ENCODE assay signal across 3 cellular contexts in the genomic region with DNA sequence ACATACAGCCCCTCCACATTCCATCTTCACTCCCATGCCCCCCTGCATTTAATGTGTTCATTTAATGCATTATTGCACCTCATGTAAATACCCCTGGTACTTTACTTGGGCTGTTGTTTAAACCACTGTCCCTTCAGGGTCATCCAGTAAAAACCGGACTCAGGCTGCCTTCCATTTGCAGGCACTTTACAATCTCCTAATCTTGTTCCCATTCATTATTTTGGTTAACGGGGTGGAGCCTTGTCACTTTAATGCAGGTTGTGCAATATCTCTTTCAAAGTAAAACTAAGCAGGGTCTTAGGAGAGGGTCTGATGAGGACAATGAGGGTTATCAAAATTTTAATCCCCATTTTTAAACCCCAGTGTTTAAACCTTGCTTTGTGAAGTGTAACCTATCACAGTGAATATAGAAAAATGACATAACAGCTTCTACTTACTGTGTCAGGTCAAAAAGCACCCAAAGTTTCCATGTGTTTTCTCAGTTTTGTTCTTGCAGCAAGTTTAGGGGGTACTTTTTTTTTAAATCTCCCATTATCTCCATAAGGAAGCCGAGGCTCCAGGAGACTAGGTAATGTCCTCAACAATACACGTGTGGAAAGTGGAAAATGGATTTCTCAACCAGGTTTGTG.
TF ChIP-seq lines count a peak whose summit lies in the region.

No MANE protein-coding gene starts in this region.

TF ChIP-seq in GM12891, 5 proteins besides CTCF, POLR2A, EP300 and RAD21 (continued from another document):
- TF ChIP-seq POU2F2 (IDR thresholded peaks at IDR 0.05; ENCODE audit: low read depth, low read length) (no peak), PAX5 (IDR thresholded peaks at IDR 0.05; ENCODE audit: insufficient read depth, low read length, severe bottlenecking) (no peak), SPI1 (IDR thresholded peaks at IDR 0.05; ENCODE audit: low read depth, low read length) (no peak), TAF1 (IDR thresholded peaks at IDR 0.05; ENCODE audit: low read depth, low read length) (no peak)

TF ChIP-seq in Ishikawa, 13 proteins besides CTCF, POLR2A, EP300 and RAD21 (continued from another document):
- TF ChIP-seq, protein P1, sequence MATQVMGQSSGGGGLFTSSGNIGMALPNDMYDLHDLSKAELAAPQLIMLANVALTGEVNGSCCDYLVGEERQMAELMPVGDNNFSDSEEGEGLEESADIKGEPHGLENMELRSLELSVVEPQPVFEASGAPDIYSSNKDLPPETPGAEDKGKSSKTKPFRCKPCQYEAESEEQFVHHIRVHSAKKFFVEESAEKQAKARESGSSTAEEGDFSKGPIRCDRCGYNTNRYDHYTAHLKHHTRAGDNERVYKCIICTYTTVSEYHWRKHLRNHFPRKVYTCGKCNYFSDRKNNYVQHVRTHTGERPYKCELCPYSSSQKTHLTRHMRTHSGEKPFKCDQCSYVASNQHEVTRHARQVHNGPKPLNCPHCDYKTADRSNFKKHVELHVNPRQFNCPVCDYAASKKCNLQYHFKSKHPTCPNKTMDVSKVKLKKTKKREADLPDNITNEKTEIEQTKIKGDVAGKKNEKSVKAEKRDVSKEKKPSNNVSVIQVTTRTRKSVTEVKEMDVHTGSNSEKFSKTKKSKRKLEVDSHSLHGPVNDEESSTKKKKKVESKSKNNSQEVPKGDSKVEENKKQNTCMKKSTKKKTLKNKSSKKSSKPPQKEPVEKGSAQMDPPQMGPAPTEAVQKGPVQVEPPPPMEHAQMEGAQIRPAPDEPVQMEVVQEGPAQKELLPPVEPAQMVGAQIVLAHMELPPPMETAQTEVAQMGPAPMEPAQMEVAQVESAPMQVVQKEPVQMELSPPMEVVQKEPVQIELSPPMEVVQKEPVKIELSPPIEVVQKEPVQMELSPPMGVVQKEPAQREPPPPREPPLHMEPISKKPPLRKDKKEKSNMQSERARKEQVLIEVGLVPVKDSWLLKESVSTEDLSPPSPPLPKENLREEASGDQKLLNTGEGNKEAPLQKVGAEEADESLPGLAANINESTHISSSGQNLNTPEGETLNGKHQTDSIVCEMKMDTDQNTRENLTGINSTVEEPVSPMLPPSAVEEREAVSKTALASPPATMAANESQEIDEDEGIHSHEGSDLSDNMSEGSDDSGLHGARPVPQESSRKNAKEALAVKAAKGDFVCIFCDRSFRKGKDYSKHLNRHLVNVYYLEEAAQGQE (IDR thresholded peaks at IDR 0.05; ENCODE audit: low read depth), result no peak
- no peak for TF ChIP-seq EGR1 (IDR thresholded peaks at IDR 0.05)

TF ChIP-seq in K562, 482 proteins besides CTCF, POLR2A, EP300 and RAD21 (continues in another document):
- TF ChIP-seq, protein P2, sequence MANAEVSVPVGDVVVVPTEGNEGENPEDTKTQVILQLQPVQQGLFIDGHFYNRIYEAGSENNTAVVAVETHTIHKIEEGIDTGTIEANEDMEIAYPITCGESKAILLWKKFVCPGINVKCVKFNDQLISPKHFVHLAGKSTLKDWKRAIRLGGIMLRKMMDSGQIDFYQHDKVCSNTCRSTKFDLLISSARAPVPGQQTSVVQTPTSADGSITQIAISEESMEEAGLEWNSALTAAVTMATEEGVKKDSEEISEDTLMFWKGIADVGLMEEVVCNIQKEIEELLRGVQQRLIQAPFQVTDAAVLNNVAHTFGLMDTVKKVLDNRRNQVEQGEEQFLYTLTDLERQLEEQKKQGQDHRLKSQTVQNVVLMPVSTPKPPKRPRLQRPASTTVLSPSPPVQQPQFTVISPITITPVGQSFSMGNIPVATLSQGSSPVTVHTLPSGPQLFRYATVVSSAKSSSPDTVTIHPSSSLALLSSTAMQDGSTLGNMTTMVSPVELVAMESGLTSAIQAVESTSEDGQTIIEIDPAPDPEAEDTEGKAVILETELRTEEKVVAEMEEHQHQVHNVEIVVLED (CRISPR knock-in tag; IDR thresholded peaks at IDR 0.05), result no peak
- no peak for TF ChIP-seq SPI1 (IDR thresholded peaks at IDR 0.05; ENCODE audit: borderline replicate concordance, low read depth, low read length)
- no peak for TF ChIP-seq PTRF (tag; IDR thresholded peaks at IDR 0.05)
- TF ChIP-seq TSC22D4 (tag; IDR thresholded peaks at IDR 0.05), result no peak
- no peak for TF ChIP-seq ZSCAN29 (IDR thresholded peaks at IDR 0.05)
- no peak for TF ChIP-seq ZNF717 (CRISPR knock-in tag; IDR thresholded peaks at IDR 0.05)
- peak; percentile 59 for TF ChIP-seq GATA2 (CRISPR knock-in tag; IDR thresholded peaks at IDR 0.05)
- no peak for TF ChIP-seq CBX3 (IDR thresholded peaks at IDR 0.05; ENCODE audit: borderline replicate concordance in 1 of 2, low read length in 2 of 2)
- TF ChIP-seq, protein P3, sequence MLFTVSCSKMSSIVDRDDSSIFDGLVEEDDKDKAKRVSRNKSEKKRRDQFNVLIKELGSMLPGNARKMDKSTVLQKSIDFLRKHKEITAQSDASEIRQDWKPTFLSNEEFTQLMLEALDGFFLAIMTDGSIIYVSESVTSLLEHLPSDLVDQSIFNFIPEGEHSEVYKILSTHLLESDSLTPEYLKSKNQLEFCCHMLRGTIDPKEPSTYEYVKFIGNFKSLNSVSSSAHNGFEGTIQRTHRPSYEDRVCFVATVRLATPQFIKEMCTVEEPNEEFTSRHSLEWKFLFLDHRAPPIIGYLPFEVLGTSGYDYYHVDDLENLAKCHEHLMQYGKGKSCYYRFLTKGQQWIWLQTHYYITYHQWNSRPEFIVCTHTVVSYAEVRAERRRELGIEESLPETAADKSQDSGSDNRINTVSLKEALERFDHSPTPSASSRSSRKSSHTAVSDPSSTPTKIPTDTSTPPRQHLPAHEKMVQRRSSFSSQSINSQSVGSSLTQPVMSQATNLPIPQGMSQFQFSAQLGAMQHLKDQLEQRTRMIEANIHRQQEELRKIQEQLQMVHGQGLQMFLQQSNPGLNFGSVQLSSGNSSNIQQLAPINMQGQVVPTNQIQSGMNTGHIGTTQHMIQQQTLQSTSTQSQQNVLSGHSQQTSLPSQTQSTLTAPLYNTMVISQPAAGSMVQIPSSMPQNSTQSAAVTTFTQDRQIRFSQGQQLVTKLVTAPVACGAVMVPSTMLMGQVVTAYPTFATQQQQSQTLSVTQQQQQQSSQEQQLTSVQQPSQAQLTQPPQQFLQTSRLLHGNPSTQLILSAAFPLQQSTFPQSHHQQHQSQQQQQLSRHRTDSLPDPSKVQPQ (CRISPR knock-in tag; IDR thresholded peaks at IDR 0.05; ENCODE audit: borderline replicate concordance), result no peak
- TF ChIP-seq, protein P4, sequence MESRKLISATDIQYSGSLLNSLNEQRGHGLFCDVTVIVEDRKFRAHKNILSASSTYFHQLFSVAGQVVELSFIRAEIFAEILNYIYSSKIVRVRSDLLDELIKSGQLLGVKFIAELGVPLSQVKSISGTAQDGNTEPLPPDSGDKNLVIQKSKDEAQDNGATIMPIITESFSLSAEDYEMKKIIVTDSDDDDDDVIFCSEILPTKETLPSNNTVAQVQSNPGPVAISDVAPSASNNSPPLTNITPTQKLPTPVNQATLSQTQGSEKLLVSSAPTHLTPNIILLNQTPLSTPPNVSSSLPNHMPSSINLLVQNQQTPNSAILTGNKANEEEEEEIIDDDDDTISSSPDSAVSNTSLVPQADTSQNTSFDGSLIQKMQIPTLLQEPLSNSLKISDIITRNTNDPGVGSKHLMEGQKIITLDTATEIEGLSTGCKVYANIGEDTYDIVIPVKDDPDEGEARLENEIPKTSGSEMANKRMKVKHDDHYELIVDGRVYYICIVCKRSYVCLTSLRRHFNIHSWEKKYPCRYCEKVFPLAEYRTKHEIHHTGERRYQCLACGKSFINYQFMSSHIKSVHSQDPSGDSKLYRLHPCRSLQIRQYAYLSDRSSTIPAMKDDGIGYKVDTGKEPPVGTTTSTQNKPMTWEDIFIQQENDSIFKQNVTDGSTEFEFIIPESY (CRISPR knock-in tag; IDR thresholded peaks at IDR 0.05), result no peak
- TF ChIP-seq BCL6 (CRISPR knock-in tag; IDR thresholded peaks at IDR 0.05), result no peak
- TF ChIP-seq TAF1 (IDR thresholded peaks at IDR 0.05; ENCODE audit: control insufficient read depth, extremely low read depth, insufficient read depth, low read length, severe bottlenecking), result no peak
- TF ChIP-seq KLF16 (IDR thresholded peaks at IDR 0.05), result peak; percentile 71
- TF ChIP-seq, protein P5, sequence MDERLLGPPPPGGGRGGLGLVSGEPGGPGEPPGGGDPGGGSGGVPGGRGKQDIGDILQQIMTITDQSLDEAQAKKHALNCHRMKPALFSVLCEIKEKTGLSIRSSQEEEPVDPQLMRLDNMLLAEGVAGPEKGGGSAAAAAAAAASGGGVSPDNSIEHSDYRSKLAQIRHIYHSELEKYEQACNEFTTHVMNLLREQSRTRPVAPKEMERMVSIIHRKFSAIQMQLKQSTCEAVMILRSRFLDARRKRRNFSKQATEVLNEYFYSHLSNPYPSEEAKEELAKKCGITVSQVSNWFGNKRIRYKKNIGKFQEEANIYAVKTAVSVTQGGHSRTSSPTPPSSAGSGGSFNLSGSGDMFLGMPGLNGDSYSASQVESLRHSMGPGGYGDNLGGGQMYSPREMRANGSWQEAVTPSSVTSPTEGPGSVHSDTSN (CRISPR knock-in tag; IDR thresholded peaks at IDR 0.05; ENCODE audit: low read depth), result no peak
- TF ChIP-seq, protein P5 (tag; conservative IDR thresholded peaks at IDR 0.05; ENCODE audit: low read depth), result peak; percentile 43; the same call in 1 of the 2 replicates
- TF ChIP-seq, protein P6, sequence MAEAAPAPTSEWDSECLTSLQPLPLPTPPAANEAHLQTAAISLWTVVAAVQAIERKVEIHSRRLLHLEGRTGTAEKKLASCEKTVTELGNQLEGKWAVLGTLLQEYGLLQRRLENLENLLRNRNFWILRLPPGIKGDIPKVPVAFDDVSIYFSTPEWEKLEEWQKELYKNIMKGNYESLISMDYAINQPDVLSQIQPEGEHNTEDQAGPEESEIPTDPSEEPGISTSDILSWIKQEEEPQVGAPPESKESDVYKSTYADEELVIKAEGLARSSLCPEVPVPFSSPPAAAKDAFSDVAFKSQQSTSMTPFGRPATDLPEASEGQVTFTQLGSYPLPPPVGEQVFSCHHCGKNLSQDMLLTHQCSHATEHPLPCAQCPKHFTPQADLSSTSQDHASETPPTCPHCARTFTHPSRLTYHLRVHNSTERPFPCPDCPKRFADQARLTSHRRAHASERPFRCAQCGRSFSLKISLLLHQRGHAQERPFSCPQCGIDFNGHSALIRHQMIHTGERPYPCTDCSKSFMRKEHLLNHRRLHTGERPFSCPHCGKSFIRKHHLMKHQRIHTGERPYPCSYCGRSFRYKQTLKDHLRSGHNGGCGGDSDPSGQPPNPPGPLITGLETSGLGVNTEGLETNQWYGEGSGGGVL (CRISPR knock-in tag; IDR thresholded peaks at IDR 0.05), result no peak
- no peak for TF ChIP-seq POLR2AphosphoS5 (IDR thresholded peaks at IDR 0.05; ENCODE audit: control insufficient read depth, insufficient read depth, low read depth, low read length)
- TF ChIP-seq NFE2L1 (tag; IDR thresholded peaks at IDR 0.05; ENCODE audit: borderline replicate concordance, low read depth), result no peak
- TF ChIP-seq, protein P7, sequence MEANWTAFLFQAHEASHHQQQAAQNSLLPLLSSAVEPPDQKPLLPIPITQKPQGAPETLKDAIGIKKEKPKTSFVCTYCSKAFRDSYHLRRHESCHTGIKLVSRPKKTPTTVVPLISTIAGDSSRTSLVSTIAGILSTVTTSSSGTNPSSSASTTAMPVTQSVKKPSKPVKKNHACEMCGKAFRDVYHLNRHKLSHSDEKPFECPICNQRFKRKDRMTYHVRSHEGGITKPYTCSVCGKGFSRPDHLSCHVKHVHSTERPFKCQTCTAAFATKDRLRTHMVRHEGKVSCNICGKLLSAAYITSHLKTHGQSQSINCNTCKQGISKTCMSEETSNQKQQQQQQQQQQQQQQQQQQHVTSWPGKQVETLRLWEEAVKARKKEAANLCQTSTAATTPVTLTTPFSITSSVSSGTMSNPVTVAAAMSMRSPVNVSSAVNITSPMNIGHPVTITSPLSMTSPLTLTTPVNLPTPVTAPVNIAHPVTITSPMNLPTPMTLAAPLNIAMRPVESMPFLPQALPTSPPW (CRISPR knock-in tag; IDR thresholded peaks at IDR 0.05), result no peak
- TF ChIP-seq ZNF408 (CRISPR knock-in tag; IDR thresholded peaks at IDR 0.05; ENCODE audit: low read depth), result no peak
- no peak for TF ChIP-seq ZFPM2 (CRISPR knock-in tag; IDR thresholded peaks at IDR 0.05)
- TF ChIP-seq ZC3H8 (IDR thresholded peaks at IDR 0.05), result no peak
- TF ChIP-seq, protein P8, sequence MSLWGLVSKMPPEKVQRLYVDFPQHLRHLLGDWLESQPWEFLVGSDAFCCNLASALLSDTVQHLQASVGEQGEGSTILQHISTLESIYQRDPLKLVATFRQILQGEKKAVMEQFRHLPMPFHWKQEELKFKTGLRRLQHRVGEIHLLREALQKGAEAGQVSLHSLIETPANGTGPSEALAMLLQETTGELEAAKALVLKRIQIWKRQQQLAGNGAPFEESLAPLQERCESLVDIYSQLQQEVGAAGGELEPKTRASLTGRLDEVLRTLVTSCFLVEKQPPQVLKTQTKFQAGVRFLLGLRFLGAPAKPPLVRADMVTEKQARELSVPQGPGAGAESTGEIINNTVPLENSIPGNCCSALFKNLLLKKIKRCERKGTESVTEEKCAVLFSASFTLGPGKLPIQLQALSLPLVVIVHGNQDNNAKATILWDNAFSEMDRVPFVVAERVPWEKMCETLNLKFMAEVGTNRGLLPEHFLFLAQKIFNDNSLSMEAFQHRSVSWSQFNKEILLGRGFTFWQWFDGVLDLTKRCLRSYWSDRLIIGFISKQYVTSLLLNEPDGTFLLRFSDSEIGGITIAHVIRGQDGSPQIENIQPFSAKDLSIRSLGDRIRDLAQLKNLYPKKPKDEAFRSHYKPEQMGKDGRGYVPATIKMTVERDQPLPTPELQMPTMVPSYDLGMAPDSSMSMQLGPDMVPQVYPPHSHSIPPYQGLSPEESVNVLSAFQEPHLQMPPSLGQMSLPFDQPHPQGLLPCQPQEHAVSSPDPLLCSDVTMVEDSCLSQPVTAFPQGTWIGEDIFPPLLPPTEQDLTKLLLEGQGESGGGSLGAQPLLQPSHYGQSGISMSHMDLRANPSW (CRISPR knock-in tag; IDR thresholded peaks at IDR 0.05), result no peak
- TF ChIP-seq, protein P9, sequence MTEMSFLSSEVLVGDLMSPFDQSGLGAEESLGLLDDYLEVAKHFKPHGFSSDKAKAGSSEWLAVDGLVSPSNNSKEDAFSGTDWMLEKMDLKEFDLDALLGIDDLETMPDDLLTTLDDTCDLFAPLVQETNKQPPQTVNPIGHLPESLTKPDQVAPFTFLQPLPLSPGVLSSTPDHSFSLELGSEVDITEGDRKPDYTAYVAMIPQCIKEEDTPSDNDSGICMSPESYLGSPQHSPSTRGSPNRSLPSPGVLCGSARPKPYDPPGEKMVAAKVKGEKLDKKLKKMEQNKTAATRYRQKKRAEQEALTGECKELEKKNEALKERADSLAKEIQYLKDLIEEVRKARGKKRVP (CRISPR knock-in tag; IDR thresholded peaks at IDR 0.05), result no peak
- TF ChIP-seq, protein P10, sequence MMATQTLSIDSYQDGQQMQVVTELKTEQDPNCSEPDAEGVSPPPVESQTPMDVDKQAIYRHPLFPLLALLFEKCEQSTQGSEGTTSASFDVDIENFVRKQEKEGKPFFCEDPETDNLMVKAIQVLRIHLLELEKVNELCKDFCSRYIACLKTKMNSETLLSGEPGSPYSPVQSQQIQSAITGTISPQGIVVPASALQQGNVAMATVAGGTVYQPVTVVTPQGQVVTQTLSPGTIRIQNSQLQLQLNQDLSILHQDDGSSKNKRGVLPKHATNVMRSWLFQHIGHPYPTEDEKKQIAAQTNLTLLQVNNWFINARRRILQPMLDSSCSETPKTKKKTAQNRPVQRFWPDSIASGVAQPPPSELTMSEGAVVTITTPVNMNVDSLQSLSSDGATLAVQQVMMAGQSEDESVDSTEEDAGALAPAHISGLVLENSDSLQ (IDR thresholded peaks at IDR 0.05), result peak; percentile 39
- no peak for TF ChIP-seq EWSR1 (IDR thresholded peaks at IDR 0.05; ENCODE audit: borderline replicate concordance, low read depth, partially characterized antibody)
- TF ChIP-seq ZNF668 (CRISPR knock-in tag; IDR thresholded peaks at IDR 0.05), result no peak
- no peak for TF ChIP-seq EGR1 (conservative IDR thresholded peaks at IDR 0.05)
- TF ChIP-seq CEBPB (tag; IDR thresholded peaks at IDR 0.05), result peak; percentile 96
